Comparison of ENCODE assay signal across 13 cellular contexts in genomic region chr11:93846411-93846810, GRCh38. TPM values are rescaled to one million over a fixed set of nuclear protein-coding genes. Genes with fewer than 3 reads are reported as not detected.
"Had no signal": no experiment of that assay in that cellular context is flagged by ENCODE, and none has a peak within 500 bp of the region (broad histone marks: within the 10 kb centered on the region; RNA-seq: fewer than 3 reads in every experiment).

No MANE protein-coding gene starts in this region.

- DNase-seq: activated CD4-positive, alpha-beta T cell treated with anti-CD3 and anti-CD28 coated beads for 48 hours; activated CD8-positive, alpha-beta memory T cell treated with anti-CD3 and anti-CD28 coated beads, Interleukin-2, amount 50 U/mL, for 48 hours; activated CD8-positive, alpha-beta T cell treated with anti-CD3 and anti-CD28 coated beads, Interleukin-2, amount 10 ng/mL, durations not matched to agents 7 days and 5 days; activated naive CD4-positive, alpha-beta T cell treated with anti-CD3 and anti-CD28 coated beads for 36 hours; adrenal gland; effector memory CD8-positive, alpha-beta T cell; erythroblast; left lung; pancreas; stimulated activated CD4-positive, alpha-beta T cell treated with anti-CD3 and anti-CD28 coated beads, Interleukin-4, amount 100 ng/mL, for 4 hours; stomach; T-helper 1 cell had no signal

- H3K4me3 ChIP-seq: adrenal gland, left lung, pancreas, stomach had no signal

- ATAC-seq: activated CD8-positive, alpha-beta T cell treated with anti-CD3 and anti-CD28 coated beads, Interleukin-2, amount 10 ng/mL, durations not matched to agents 7 days and 5 days; effector memory CD8-positive, alpha-beta T cell; left lung; pancreas had no signal

RNA-seq across cellular contexts. Expression of gene VSTM5, which starts 4.0 kb away (rescaled TPM):
- total RNA-seq: activated CD8-positive, alpha-beta T cell treated with anti-CD3 and anti-CD28 coated beads, Interleukin-2, amount 10 ng/mL, durations not matched to agents 7 days and 5 days; activated naive CD4-positive, alpha-beta T cell treated with anti-CD3 and anti-CD28 coated beads for 36 hours; skeletal muscle tissue had no signal
